Comparison of ENCODE assay signal across 1 cellular context in genomic region chr1:208787219-208787618, GRCh38.
TF ChIP-seq lines count a peak whose summit lies in the region.

No MANE protein-coding gene starts in this region.

TF ChIP-seq in GM23338, 12 proteins besides CTCF, POLR2A, EP300 and RAD21 (continued from another document):
- TF ChIP-seq, protein P1, sequence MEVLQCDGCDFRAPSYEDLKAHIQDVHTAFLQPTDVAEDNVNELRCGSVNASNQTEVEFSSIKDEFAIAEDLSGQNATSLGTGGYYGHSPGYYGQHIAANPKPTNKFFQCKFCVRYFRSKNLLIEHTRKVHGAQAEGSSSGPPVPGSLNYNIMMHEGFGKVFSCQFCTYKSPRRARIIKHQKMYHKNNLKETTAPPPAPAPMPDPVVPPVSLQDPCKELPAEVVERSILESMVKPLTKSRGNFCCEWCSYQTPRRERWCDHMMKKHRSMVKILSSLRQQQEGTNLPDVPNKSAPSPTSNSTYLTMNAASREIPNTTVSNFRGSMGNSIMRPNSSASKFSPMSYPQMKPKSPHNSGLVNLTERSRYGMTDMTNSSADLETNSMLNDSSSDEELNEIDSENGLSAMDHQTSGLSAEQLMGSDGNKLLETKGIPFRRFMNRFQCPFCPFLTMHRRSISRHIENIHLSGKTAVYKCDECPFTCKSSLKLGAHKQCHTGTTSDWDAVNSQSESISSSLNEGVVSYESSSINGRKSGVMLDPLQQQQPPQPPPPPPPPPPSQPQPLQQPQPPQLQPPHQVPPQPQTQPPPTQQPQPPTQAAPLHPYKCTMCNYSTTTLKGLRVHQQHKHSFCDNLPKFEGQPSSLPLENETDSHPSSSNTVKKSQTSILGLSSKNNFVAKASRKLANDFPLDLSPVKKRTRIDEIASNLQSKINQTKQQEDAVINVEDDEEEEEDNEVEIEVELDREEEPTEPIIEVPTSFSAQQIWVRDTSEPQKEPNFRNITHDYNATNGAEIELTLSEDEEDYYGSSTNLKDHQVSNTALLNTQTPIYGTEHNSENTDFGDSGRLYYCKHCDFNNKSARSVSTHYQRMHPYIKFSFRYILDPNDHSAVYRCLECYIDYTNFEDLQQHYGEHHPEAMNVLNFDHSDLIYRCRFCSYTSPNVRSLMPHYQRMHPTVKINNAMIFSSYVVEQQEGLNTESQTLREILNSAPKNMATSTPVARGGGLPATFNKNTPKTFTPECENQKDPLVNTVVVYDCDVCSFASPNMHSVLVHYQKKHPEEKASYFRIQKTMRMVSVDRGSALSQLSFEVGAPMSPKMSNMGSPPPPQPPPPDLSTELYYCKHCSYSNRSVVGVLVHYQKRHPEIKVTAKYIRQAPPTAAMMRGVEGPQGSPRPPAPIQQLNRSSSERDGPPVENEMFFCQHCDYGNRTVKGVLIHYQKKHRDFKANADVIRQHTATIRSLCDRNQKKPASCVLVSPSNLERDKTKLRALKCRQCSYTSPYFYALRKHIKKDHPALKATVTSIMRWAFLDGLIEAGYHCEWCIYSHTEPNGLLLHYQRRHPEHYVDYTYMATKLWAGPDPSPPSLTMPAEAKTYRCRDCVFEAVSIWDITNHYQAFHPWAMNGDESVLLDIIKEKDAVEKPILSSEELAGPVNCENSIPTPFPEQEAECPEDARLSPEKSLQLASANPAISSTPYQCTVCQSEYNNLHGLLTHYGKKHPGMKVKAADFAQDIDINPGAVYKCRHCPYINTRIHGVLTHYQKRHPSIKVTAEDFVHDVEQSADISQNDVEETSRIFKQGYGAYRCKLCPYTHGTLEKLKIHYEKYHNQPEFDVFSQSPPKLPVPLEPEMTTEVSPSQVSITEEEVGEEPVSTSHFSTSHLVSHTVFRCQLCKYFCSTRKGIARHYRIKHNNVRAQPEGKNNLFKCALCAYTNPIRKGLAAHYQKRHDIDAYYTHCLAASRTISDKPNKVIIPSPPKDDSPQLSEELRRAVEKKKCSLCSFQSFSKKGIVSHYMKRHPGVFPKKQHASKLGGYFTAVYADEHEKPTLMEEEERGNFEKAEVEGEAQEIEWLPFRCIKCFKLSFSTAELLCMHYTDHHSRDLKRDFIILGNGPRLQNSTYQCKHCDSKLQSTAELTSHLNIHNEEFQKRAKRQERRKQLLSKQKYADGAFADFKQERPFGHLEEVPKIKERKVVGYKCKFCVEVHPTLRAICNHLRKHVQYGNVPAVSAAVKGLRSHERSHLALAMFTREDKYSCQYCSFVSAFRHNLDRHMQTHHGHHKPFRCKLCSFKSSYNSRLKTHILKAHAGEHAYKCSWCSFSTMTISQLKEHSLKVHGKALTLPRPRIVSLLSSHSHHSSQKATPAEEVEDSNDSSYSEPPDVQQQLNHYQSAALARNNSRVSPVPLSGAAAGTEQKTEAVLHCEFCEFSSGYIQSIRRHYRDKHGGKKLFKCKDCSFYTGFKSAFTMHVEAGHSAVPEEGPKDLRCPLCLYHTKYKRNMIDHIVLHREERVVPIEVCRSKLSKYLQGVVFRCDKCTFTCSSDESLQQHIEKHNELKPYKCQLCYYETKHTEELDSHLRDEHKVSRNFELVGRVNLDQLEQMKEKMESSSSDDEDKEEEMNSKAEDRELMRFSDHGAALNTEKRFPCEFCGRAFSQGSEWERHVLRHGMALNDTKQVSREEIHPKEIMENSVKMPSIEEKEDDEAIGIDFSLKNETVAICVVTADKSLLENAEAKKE (CRISPR knock-in tag; IDR thresholded peaks at IDR 0.05): no peak
- TF ChIP-seq EZH2 (IDR thresholded peaks at IDR 0.05; ENCODE audit: low read depth, unreplicated experiment) (no peak), STAT1 (IDR thresholded peaks at IDR 0.05; ENCODE audit: unreplicated experiment) (no peak)
